Comparison of ENCODE assay signal across 12 cellular contexts in genomic region chr1:228374711-228375577, GRCh38. TPM values are rescaled to one million over a fixed set of nuclear protein-coding genes. Genes with fewer than 3 reads are reported as not detected.
DNase-seq lines count a peak whose midpoint lies in the region; ATAC-seq, FAIRE-seq and TF ChIP-seq lines count a peak whose summit lies in the region.
"Had no signal": no experiment of that assay in that cellular context is flagged by ENCODE, and none has a peak within 500 bp of the region (broad histone marks: within the 10 kb centered on the region; RNA-seq: fewer than 3 reads in every experiment).

No MANE protein-coding gene starts in this region.

- no peak for TF ChIP-seq CTCF in spleen (IDR thresholded peaks at IDR 0.05 in 8 of 11, conservative IDR thresholded peaks at IDR 0.05 in 3 of 11)

- no peak overlapping the region for H3K4me2 ChIP-seq in GM23248 (ENCODE audit: unreplicated experiment)

- H4K20me1 ChIP-seq in GM23248 (ENCODE audit: insufficient read depth): no peaks in the 10 kb centered on the region

- intact Hi-C loops in spleen (cut with DNase I; ENCODE audit: low total_unique reads): no loop called here

- in situ Hi-C loops in GM23248 (cut with MboI): no loop called here

- no peaks in the 10 kb centered on the region for H3K79me2 ChIP-seq in GM23248 (ENCODE audit: insufficient read depth)

- FAIRE-seq in urothelium cell line (lab: Jason Lieb, UNC): no peak

- peak overlapping the region; percentile 33; the same call in 1 of the 2 replicates for H2AFZ ChIP-seq in GM23248

- DNase-seq in GM23248: peak; percentile 95
- peak; percentile 67 for DNase-seq in cerebellar cortex (ENCODE audit: low spot score)
- DNase-seq in inferior parietal cortex (ENCODE audit: extremely low spot score): peak; percentile 31
- peak; percentile 88 for DNase-seq in spleen
- no peak for DNase-seq in amniotic stem cell (lab: John Stamatoyannopoulos, UW)
- no peak for DNase-seq in stimulated activated CD4-positive, alpha-beta T cell treated with anti-CD3 and anti-CD28 coated beads, Interleukin-1b, Interleukin-23, amount 100 ng/mL, for 48 hours
- no peak for DNase-seq in urothelium cell line (ENCODE audit: low spot score)
- DNase-seq: activated CD8-positive, alpha-beta memory T cell treated with anti-CD3 and anti-CD28 coated beads, Interleukin-2, amount 50 U/mL, for 4 hours; H9; SHP77 had no signal

- no peak for TF ChIP-seq POLR2A in spleen (IDR thresholded peaks at IDR 0.05)

- H3K27me3 ChIP-seq in GM23248 (replicated peaks; ENCODE audit: insufficient read depth) (no peaks in the 10 kb centered on the region), spleen (replicated peaks in 1 of 7) (peaks cover 0 to 28% (median 9%) of the 10 kb centered on the region in 7 donors)

- H3K36me3 ChIP-seq in GM23248 (ENCODE audit: low read depth) (no peaks in the 10 kb centered on the region), spleen (no peaks in the 10 kb centered on the region)

- H3K9ac ChIP-seq in GM23248: peak overlapping the region; percentile 43; the same call in 1 of the 2 replicates

- no peaks in the 10 kb centered on the region for H3F3A ChIP-seq in GM23248 (ENCODE audit: insufficient read depth)

- H3K9me2 ChIP-seq in GM23248 (ENCODE audit: insufficient read depth): no peaks in the 10 kb centered on the region

- H3K4me1 ChIP-seq in GM23248 (ENCODE audit: insufficient read depth): no peaks in the 10 kb centered on the region
- H3K4me1 ChIP-seq in spleen: peaks cover 10 to 67% (median 39%) of the 10 kb centered on the region in 6 donors

- no peaks in the 10 kb centered on the region for H3K9me3 ChIP-seq in GM23248 (ENCODE audit: low read depth)
- no peaks in the 10 kb centered on the region for H3K9me3 ChIP-seq in spleen

- 46 to 47% methylated on average over 23 to 25 of the region's 25 CpGs for WGBS in GM23248 (ENCODE audit: low coverage in 1 of 2, low lambda C conversion rate in 2 of 2, missing lambda C conversion rate in 2 of 2), 2 experiments
- WGBS in spleen, 5 donors: 59 to 70% (median 68%) methylated on average over 15 to 25 of the region's 25 CpGs

- H3K27ac ChIP-seq in GM23248 (peak overlapping the region; percentile 51), spleen (peak overlapping the region; percentile 62 to 88 (median 80))

- no peak for ATAC-seq in GM19035 (IDR thresholded peaks at IDR 0.05; ENCODE audit: unreplicated experiment)

- H3K4me3 ChIP-seq in GM23248: no peak overlapping the region
- no peak overlapping the region for H3K4me3 ChIP-seq in spleen

RNA-seq across cellular contexts. Expression of gene TRIM11, which starts 31.7 kb away (rescaled TPM):
- 21.3 and 24.7 TPM in 2 replicates for total RNA-seq in GM23248 (2014; rRNA removed; shearing (Covaris generic))
- polyA plus RNA-seq in GM23248 (2016; fragmentation: Nextera tagmentation; extraction: Ambion mirVana) (8.6 and 9.8 TPM in 2 replicates), spleen (10 to 100 TPM; 14.1 to 26.8 (median 20.7) TPM)
- 10 to 100 TPM; 33.4 to 49.4 (median 39.8) TPM for total RNA-seq in spleen

RNA-seq across cellular contexts. Expression of gene TRIM17, which starts 41.7 kb away (rescaled TPM):
- not detected in 2 replicates for total RNA-seq in GM23248 (2014; rRNA removed; shearing (Covaris generic))
- polyA plus RNA-seq in GM23248 (2016; fragmentation: Nextera tagmentation; extraction: Ambion mirVana): 0.26 and 0.43 TPM in 2 replicates
- 1 to 10 TPM; 3.5 to 7.1 (median 5.4) TPM for total RNA-seq in spleen
- 1 to 10 TPM in 1 of 3 donors, under 1 TPM in 2; 0.36 to 4.0 (median 0.96) TPM for polyA plus RNA-seq in spleen
- polyA plus RNA-seq: IgD-negative memory B cell had no signal

Comparison
In these comparisons a context has a peak if more than half of its experiments do, and no peak if none do; other contexts are left out.
1. DNase-seq: peak in GM23248 (single experiment), cerebellar cortex (single experiment), inferior parietal cortex (single experiment) and spleen (single experiment); none in amniotic stem cell (single experiment), stimulated activated CD4-positive, alpha-beta T cell treated with anti-CD3 and anti-CD28 coated beads, Interleukin-1b, Interleukin-23, amount 100 ng/mL, for 48 hours (single experiment) and urothelium cell line (single experiment).